Comparison of ENCODE assay signal across 8 cellular contexts in the genomic region with DNA sequence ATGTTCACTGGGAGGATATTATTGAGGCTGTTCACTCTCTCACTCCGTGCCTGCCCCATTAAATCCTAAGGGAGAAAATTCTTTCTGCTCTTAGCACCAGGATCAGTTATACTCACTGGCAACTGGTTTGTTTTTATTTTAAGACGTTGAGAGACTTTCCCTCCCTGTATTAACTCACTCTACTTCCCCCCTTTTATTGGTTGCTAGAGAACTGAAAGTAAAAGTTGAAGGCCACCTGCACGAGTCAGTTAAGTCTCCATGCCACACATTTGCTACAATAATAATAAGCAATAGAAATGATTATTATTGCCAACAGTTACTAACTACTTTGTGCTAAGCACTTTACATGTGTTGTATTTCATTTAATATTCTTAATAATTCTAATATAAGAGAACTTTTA. TPM values are rescaled to one million over a fixed set of nuclear protein-coding genes. Genes with fewer than 3 reads are reported as not detected.
DNase-seq lines count a peak whose midpoint lies in the region; ATAC-seq and TF ChIP-seq lines count a peak whose summit lies in the region.
"Not testable (repeated sequence)": the region's sequence is repeated elsewhere in the genome, so short reads cannot be mapped to it uniquely, and the experiment has no call there.

No MANE protein-coding gene starts in this region.

- H3K36me3 Mint-ChIP-seq in activated naive CD8-positive, alpha-beta T cell; osteocyte (ENCODE audit: unreplicated experiment): not testable (repeated sequence)

- not testable (repeated sequence) for H3K9me2 ChIP-seq in OCI-LY7 (ENCODE audit: insufficient read depth, low read length)

- H3K4me1 Mint-ChIP-seq in activated naive CD8-positive, alpha-beta T cell (ENCODE audit: low read depth) = peaks cover 16% of the 10 kb centered on the region
- H3K4me1 Mint-ChIP-seq in osteocyte (ENCODE audit: unreplicated experiment) = peaks cover 18% of the 10 kb centered on the region

- not testable (repeated sequence) for DNase-seq in DND-41; osteocyte (ENCODE audit: extremely low spot score, unreplicated experiment)
- peak; percentile 29 for DNase-seq in OCI-LY7 (ENCODE audit: low spot score)

- peak overlapping the region; percentile 76 for H3K27ac ChIP-seq in DND-41 (ENCODE audit: low read length)
- H3K27ac ChIP-seq in OCI-LY7 (ENCODE audit: low read depth, low read length, poor library complexity, severe bottlenecking) = not testable (repeated sequence)

- not testable (repeated sequence) for H3K27me3 ChIP-seq in DND-41 (ENCODE audit: insufficient read depth, low read length, poor library complexity)

- intact Hi-C loops in OCI-LY7 (cut with micrococcal nuclease; ENCODE audit: unreplicated experiment) = not testable (repeated sequence)

- not testable (repeated sequence) for H3K9me3 ChIP-seq in DND-41 (ENCODE audit: insufficient read depth, low read length, severe bottlenecking); OCI-LY7 (ENCODE audit: low read length)

- peak; percentile 91 for ATAC-seq in DND-41 (ENCODE audit: insufficient read depth, low read depth)
- peak; percentile 77 for ATAC-seq in GM19324 (IDR thresholded peaks at IDR 0.05; ENCODE audit: low FRiP score, unreplicated experiment)
- ATAC-seq in GM21619 (IDR thresholded peaks at IDR 0.05; ENCODE audit: unreplicated experiment) = peak; percentile 66
- peak; percentile 82 for ATAC-seq in HG02970 (IDR thresholded peaks at IDR 0.05; ENCODE audit: low FRiP score, unreplicated experiment)
- ATAC-seq in HG03558 (IDR thresholded peaks at IDR 0.05; ENCODE audit: extremely low read depth, unreplicated experiment) = peak; percentile 79

- not testable (repeated sequence) for H4K20me1 ChIP-seq in DND-41 (ENCODE audit: insufficient read depth, low read length); OCI-LY7 (ENCODE audit: insufficient read depth, low read length)

- H3K9me3 Mint-ChIP-seq in activated naive CD8-positive, alpha-beta T cell (ENCODE audit: low read depth); osteocyte (ENCODE audit: unreplicated experiment): not testable (repeated sequence)

- H3K4me2 ChIP-seq in DND-41 (ENCODE audit: insufficient read depth, low read length) = peak overlapping the region; percentile 51
- peak overlapping the region; percentile 48 for H3K4me2 ChIP-seq in OCI-LY7 (ENCODE audit: low read length)

- H3K27me3 Mint-ChIP-seq in activated naive CD8-positive, alpha-beta T cell; osteocyte (ENCODE audit: unreplicated experiment): not testable (repeated sequence)

- H3K4me3 ChIP-seq in DND-41 (ENCODE audit: low read depth in 1 of 2, low read length in 2 of 2) = not testable (repeated sequence)
- H3K4me3 ChIP-seq in OCI-LY7 (ENCODE audit: low read depth, low read length, poor library complexity, severe bottlenecking) = peak overlapping the region; percentile 14

- H3K4me3 Mint-ChIP-seq in activated naive CD8-positive, alpha-beta T cell = peak overlapping the region; percentile 73
- H3K4me3 Mint-ChIP-seq in osteocyte (ENCODE audit: unreplicated experiment) = not testable (repeated sequence)

- H2AFZ ChIP-seq in DND-41 (ENCODE audit: low read depth, low read length) (peak overlapping the region; percentile 49), OCI-LY7 (ENCODE audit: low read length) (peak overlapping the region; percentile 83)

- not testable (repeated sequence) for H3K79me2 ChIP-seq in DND-41 (ENCODE audit: insufficient read depth, low read length); OCI-LY7 (ENCODE audit: insufficient read depth, low read depth, low read length)

- peaks cover 17% of the 10 kb centered on the region for H3K4me1 ChIP-seq in DND-41 (ENCODE audit: insufficient read depth, low read length)
- H3K4me1 ChIP-seq in OCI-LY7 (ENCODE audit: insufficient read depth, low read length, poor library complexity, severe bottlenecking) = not testable (repeated sequence)

- TF ChIP-seq CTCF in DND-41 (IDR thresholded peaks at IDR 0.05; ENCODE audit: borderline replicate concordance, extremely low read depth, low read length, poor library complexity, severe bottlenecking); OCI-LY7 (conservative IDR thresholded peaks at IDR 0.05; ENCODE audit: low read length); osteocyte (IDR thresholded peaks at IDR 0.05): not testable (repeated sequence)

- H3K9ac ChIP-seq in DND-41 (ENCODE audit: low read depth, low read length) = peak overlapping the region; percentile 32

- H3K27ac Mint-ChIP-seq in activated naive CD8-positive, alpha-beta T cell = not testable (repeated sequence)
- H3K27ac Mint-ChIP-seq in osteocyte (ENCODE audit: unreplicated experiment) = peak overlapping the region; percentile 78

- POLR2A ChIA-PET in OCI-LY7 (lab: Charles Lee) = interaction anchor here (0.6 kb wide), 1 partner anchor 645 kb away, joined by 3 read pairs; no protein-coding TSS in a partner anchor

- H3K36me3 ChIP-seq in DND-41 (ENCODE audit: insufficient read depth, low read length); OCI-LY7 (ENCODE audit: insufficient read depth, low read length): not testable (repeated sequence)

- not testable (repeated sequence) for BruUV-seq in OCI-LY7 (replicated peaks; lab: Mats Ljungman, UMichigan)

- CTCF ChIA-PET in OCI-LY7 (lab: Charles Lee; ENCODE audit: unreplicated experiment) = not testable (repeated sequence)

RNA-seq across cellular contexts. Expression of gene ODAD2, which starts 40.5 kb away (rescaled TPM):
- total RNA-seq in OCI-LY7 (2014; rRNA removed; shearing (Covaris generic)) = not detected in 2 replicates
- total RNA-seq in OCI-LY7 (2022) = 0.09 TPM in 1 of 2 replicates, not detected in the other
- 2.8 and 4.3 TPM in 2 replicates for total RNA-seq in osteocyte
